Comparison of ENCODE assay signal across 8 cellular contexts in the genomic region with DNA sequence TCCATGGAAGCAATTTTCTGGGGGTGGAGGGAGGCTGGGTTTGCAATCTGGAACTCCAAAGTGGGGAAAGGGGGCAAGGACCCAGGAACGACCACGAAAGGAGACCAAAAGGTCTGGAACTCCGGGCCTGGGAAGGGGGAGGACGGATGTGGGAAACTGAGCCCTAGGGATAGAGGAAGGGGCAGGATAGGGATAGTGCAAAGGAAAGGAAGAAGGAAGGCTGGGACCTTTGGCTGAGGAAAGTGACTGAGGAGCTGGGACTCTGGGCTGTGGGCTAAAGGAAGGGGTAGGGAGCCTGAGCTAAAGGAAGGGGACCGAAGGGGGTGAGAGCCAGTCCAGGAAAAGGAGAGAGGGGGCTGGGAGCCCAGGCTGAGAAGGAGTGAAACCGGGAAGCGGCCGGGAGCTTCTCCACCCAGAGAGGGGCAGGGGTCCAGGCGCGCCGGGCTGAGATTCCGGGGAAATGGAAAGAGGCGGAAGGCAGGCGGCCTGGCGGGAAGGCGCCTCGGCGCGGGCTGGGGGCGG. TPM values are rescaled to one million over a fixed set of nuclear protein-coding genes. Genes with fewer than 3 reads are reported as not detected.
DNase-seq lines count a peak whose midpoint lies in the region; ATAC-seq and TF ChIP-seq lines count a peak whose summit lies in the region.

No MANE protein-coding gene starts in this region.

- H3K27ac ChIP-seq in adrenal gland (peak overlapping the region in 4 of 5 donors; percentile 75 to 91 (median 84)), left lung (peak overlapping the region; percentile 85 to 89), tibial artery (peak overlapping the region; percentile 79 to 88)

- peak overlapping the region; percentile 95 for H3K27ac Mint-ChIP-seq in activated T-cell treated with anti-CD3 and anti-CD28 coated beads, Interleukin-2, amount 50 U/mL, for 72 hours

- no peaks in the 10 kb centered on the region for H3K36me3 Mint-ChIP-seq in activated T-cell treated with anti-CD3 and anti-CD28 coated beads, Interleukin-2, amount 50 U/mL, for 72 hours (ENCODE audit: insufficient read depth in 2 of 2)

- H3K36me3 ChIP-seq in adrenal gland (replicated peaks in 1 of 2) (no peaks in the 10 kb centered on the region), left lung (no peaks in the 10 kb centered on the region), tibial artery (no peaks in the 10 kb centered on the region)

- H3K27me3 ChIP-seq in adrenal gland (no peaks in the 10 kb centered on the region), left lung (no peaks in the 10 kb centered on the region), tibial artery (no peaks in the 10 kb centered on the region)

- H3K4me3 Mint-ChIP-seq in activated T-cell treated with anti-CD3 and anti-CD28 coated beads, Interleukin-2, amount 50 U/mL, for 72 hours, result peak overlapping the region; percentile 97

- no peak for TF ChIP-seq POLR2A in adrenal gland (IDR thresholded peaks at IDR 0.05)

- intact Hi-C loops in adrenal gland (cut with DNase I) (loop anchor here in 1 of 2 donors (5.0 kb wide), 1 partner anchor 37 kb away; no protein-coding TSS in a partner anchor), left lung (cut with DNase I) (no loop called here), tibial artery (cut with DNase I; ENCODE audit: low total_unique reads) (loop anchor here (5.0 kb wide), 1 partner anchor 37 kb away; no protein-coding TSS in a partner anchor)

- no peak for TF ChIP-seq CTCF in adrenal gland (IDR thresholded peaks at IDR 0.05)
- TF ChIP-seq CTCF in left lung (IDR thresholded peaks at IDR 0.05), result no peak
- TF ChIP-seq CTCF in tibial artery (IDR thresholded peaks at IDR 0.05), result no peak

- H3K9me3 ChIP-seq in adrenal gland (replicated peaks in 1 of 3) (no peaks in the 10 kb centered on the region), left lung (no peaks in the 10 kb centered on the region), tibial artery (no peaks in the 10 kb centered on the region)

- peaks cover 50% of the 10 kb centered on the region for H3K4me1 Mint-ChIP-seq in activated T-cell treated with anti-CD3 and anti-CD28 coated beads, Interleukin-2, amount 50 U/mL, for 72 hours (ENCODE audit: low read depth)

- H3K27me3 Mint-ChIP-seq in activated T-cell treated with anti-CD3 and anti-CD28 coated beads, Interleukin-2, amount 50 U/mL, for 72 hours (ENCODE audit: low read depth), result no peaks in the 10 kb centered on the region

- 8 to 12% (median 9%) methylated on average over 15 to 20 of the region's 20 CpGs for WGBS in adrenal gland, 4 donors

- H3K4me1 ChIP-seq in adrenal gland (replicated peaks in 1 of 2), result peaks cover 24 to 51% of the 10 kb centered on the region in 2 donors
- H3K4me1 ChIP-seq in left lung, result peaks cover 35 to 59% of the 10 kb centered on the region in 2 donors
- H3K4me1 ChIP-seq in tibial artery, result peaks cover 0 to 52% (median 37%) of the 10 kb centered on the region in 4 donors

- H3K9me3 Mint-ChIP-seq in activated T-cell treated with anti-CD3 and anti-CD28 coated beads, Interleukin-2, amount 50 U/mL, for 72 hours, result no peaks in the 10 kb centered on the region

- H3K4me3 ChIP-seq in adrenal gland (peak overlapping the region in 3 of 4 donors; percentile 35 to 78 (median 61)), left lung (peak overlapping the region; percentile 68 to 72), tibial artery (peak overlapping the region; percentile 61 to 75)

- ATAC-seq in activated T-cell treated with anti-CD3 and anti-CD28 coated beads, Interleukin-2, amount 50 U/mL, for 72 hours (replicated peaks in 1 of 2), result no peak
- peak; percentile 6 for ATAC-seq in left lung

- peak in 1 of 2 donors; percentile 20 for DNase-seq in activated T-cell treated with anti-CD3 and anti-CD28 coated beads, Interleukin-2, amount 50 U/mL, for 72 hours
- DNase-seq in activated T-cell treated with anti-CD3 and anti-CD28 coated beads, Interleukin-2, amount 50 U/mL, for 1 hour, result no peak
- DNase-seq in adrenal gland (no peak), left lung (no peak), tibial artery (no peak), NCI-H1694 (lab: John Stamatoyannopoulos, UW) (no peak), CD1c-positive myeloid dendritic cell (ENCODE audit: extremely low spot score) (no peak)
- DNase-seq in stimulated activated CD4-positive, alpha-beta T cell treated with anti-CD3 and anti-CD28 coated beads, Interleukin-4, amount 100 ng/mL, for 4 hours, result no peak

RNA-seq across cellular contexts. Expression of a gene that starts 0.4 kb away (rescaled TPM):
- total RNA-seq in activated T-cell treated with anti-CD3 and anti-CD28 coated beads, Interleukin-2, amount 50 U/mL, for 72 hours, result 10 to 100 TPM; 25.5 to 28.2 TPM
- 10 to 100 TPM; 12.6 to 44.0 (median 28.4) TPM for total RNA-seq in adrenal gland
- polyA plus RNA-seq in adrenal gland, result 10 to 100 TPM; 16.3 to 49.0 (median 30.0) TPM
- 10 to 100 TPM; 47.1 to 63.8 TPM for total RNA-seq in left lung
